ENCODE assay signal across 8 cellular contexts in genomic region chr22:30763815-30764686, GRCh38.
A peak's percentile ranks its signal among the peaks of the same experiment; 100 is the strongest.
DNase-seq lines count a peak whose midpoint lies in the region; ATAC-seq and TF ChIP-seq lines count a peak whose summit lies in the region.

No MANE protein-coding gene starts in this region.

- WGBS in heart left ventricle, 4 donors = 45 to 53% (median 47%) methylated on average over 12 of the region's 12 CpGs

- no peak overlapping the region for H3K4me2 ChIP-seq in OCI-LY7 (ENCODE audit: low read length)

- H3K27me3 ChIP-seq in heart left ventricle = no peaks in the 10 kb centered on the region

- H4K20me1 ChIP-seq in OCI-LY7 (ENCODE audit: insufficient read depth, low read length) = no peaks in the 10 kb centered on the region

- H3K27ac ChIP-seq in OCI-LY7 (ENCODE audit: low read depth, low read length, poor library complexity, severe bottlenecking) (no peak overlapping the region), heart left ventricle (no peak overlapping the region)

- no peak for TF ChIP-seq POLR2A in heart left ventricle (IDR thresholded peaks at IDR 0.05)

- H3K4me3 ChIP-seq in OCI-LY7 (ENCODE audit: low read depth, low read length, poor library complexity, severe bottlenecking) (no peak overlapping the region), heart left ventricle (no peak overlapping the region)

- CTCF ChIA-PET in OCI-LY7 (lab: Charles Lee; ENCODE audit: unreplicated experiment) = no interaction called here
- CTCF ChIA-PET in activated naive CD4-positive, alpha-beta T cell treated with anti-CD3 and anti-CD28 coated beads for 36 hours (lab: Charles Lee) = interaction anchor here (1.0 to 4.2 kb wide), 11 partner anchors 9 to 332 kb away, joined by 3 to 38 read pairs (median 7); partner anchors contain the start of gene SLC35E4

- no peak overlapping the region for H3K27ac Mint-ChIP-seq in activated naive CD4-positive, alpha-beta T cell treated with anti-CD3 and anti-CD28 coated beads for 36 hours

- peak; percentile 56 to 84 (median 76) for ATAC-seq in heart left ventricle
- no peak for ATAC-seq in GM21528 (IDR thresholded peaks at IDR 0.05; ENCODE audit: low FRiP score, unreplicated experiment)
- ATAC-seq in GM21529 (IDR thresholded peaks at IDR 0.05; ENCODE audit: unreplicated experiment) = no peak

- no peaks in the 10 kb centered on the region for H3K9me3 Mint-ChIP-seq in activated naive CD4-positive, alpha-beta T cell treated with anti-CD3 and anti-CD28 coated beads for 36 hours

- no peaks in the 10 kb centered on the region for H3K27me3 Mint-ChIP-seq in activated naive CD4-positive, alpha-beta T cell treated with anti-CD3 and anti-CD28 coated beads for 36 hours (ENCODE audit: low read depth)

- peaks cover 2% of the 10 kb centered on the region for H3K4me1 Mint-ChIP-seq in activated naive CD4-positive, alpha-beta T cell treated with anti-CD3 and anti-CD28 coated beads for 36 hours (ENCODE audit: low read depth)

- H3K36me3 ChIP-seq in OCI-LY7 (ENCODE audit: insufficient read depth, low read length) (no peaks in the 10 kb centered on the region), heart left ventricle (no peaks in the 10 kb centered on the region)

- H3K9me3 ChIP-seq in OCI-LY7 (ENCODE audit: low read length) (no peaks in the 10 kb centered on the region), heart left ventricle (no peaks in the 10 kb centered on the region)

- TF ChIP-seq CTCF in OCI-LY7 (conservative IDR thresholded peaks at IDR 0.05; ENCODE audit: low read length) = peak; percentile 80
- TF ChIP-seq CTCF in heart left ventricle (IDR thresholded peaks at IDR 0.05) = peak; percentile 40 to 73 (median 61)

- BruUV-seq in OCI-LY7 (replicated peaks; lab: Mats Ljungman, UMichigan) = no TSS peak

- in situ Hi-C loops in KBM-7 (cut with MboI; ENCODE audit: low pct_unique_long_range_greater_than_20kb, low sequenced_read_pairs) = no loop called here

- H3K4me3 Mint-ChIP-seq in activated naive CD4-positive, alpha-beta T cell treated with anti-CD3 and anti-CD28 coated beads for 36 hours = no peak overlapping the region

- intact Hi-C loops in OCI-LY7 (cut with micrococcal nuclease; ENCODE audit: unreplicated experiment) (loop anchor here (1.0 to 5.0 kb wide), 3 partner anchors 156 to 383 kb away; partner anchors contain the start of gene SMTN), heart left ventricle (cut with DNase I) (loop anchor here (1.0 to 10.0 kb wide), 8 partner anchors 121 to 388 kb away; partner anchors contain the start of gene PLA2G3 (in 2 of the 10))
- intact Hi-C loops in activated naive CD4-positive, alpha-beta T cell treated with anti-CD3 and anti-CD28 coated beads for 36 hours (cut with micrococcal nuclease) = loop anchor here (1.0 to 2.0 kb wide), 3 partner anchors 156 to 385 kb away; no protein-coding TSS in a partner anchor

- no peaks in the 10 kb centered on the region for H3K9me2 ChIP-seq in OCI-LY7 (ENCODE audit: insufficient read depth, low read length)

- H3K4me1 ChIP-seq in OCI-LY7 (ENCODE audit: insufficient read depth, low read length, poor library complexity, severe bottlenecking) (no peaks in the 10 kb centered on the region), heart left ventricle (peaks cover 0 to 5% (median 0%) of the 10 kb centered on the region in 12 donors)

- no peak overlapping the region for H2AFZ ChIP-seq in OCI-LY7 (ENCODE audit: low read length)

- POLR2A ChIA-PET in OCI-LY7 (lab: Charles Lee) = interaction anchor here (0.7 kb wide), 1 partner anchor 127 kb away, joined by 3 read pairs; no protein-coding TSS in a partner anchor

- DNase-seq in DMS153 treated with DMSO at 0.1 percent for 48 hours (lab: John Stamatoyannopoulos, UW; ENCODE audit: unreplicated experiment) (peak; percentile 64), KBM-7 (peak; percentile 59), OCI-LY7 (ENCODE audit: low spot score) (peak; percentile 64), heart left ventricle (peak in 3 of 5 donors; percentile 38 to 48 (median 44)), putamen (ENCODE audit: low spot score) (peak; percentile 27)
- peak; percentile 79 for DNase-seq in activated naive CD4-positive, alpha-beta T cell treated with anti-CD3 and anti-CD28 coated beads for 36 hours

- no peaks in the 10 kb centered on the region for H3K36me3 Mint-ChIP-seq in activated naive CD4-positive, alpha-beta T cell treated with anti-CD3 and anti-CD28 coated beads for 36 hours (ENCODE audit: low read depth)

- no peaks in the 10 kb centered on the region for H3K79me2 ChIP-seq in OCI-LY7 (ENCODE audit: insufficient read depth, low read depth, low read length)

Comparison
In these comparisons a context has a peak if more than half of its experiments do, and no peak if none do; other contexts are left out.
1. DNase-seq: peak in every context shown above with its lines; median percentile 79 in activated naive CD4-positive, alpha-beta T cell treated with anti-CD3 and anti-CD28 coated beads for 36 hours; 64 in DMS153 treated with DMSO at 0.1 percent for 48 hours; 64 in OCI-LY7; 59 in KBM-7; 44 in heart left ventricle; 27 in putamen.
2. ATAC-seq: peak in heart left ventricle (4 of 4); none in GM21528 (single experiment) and GM21529 (single experiment).